33 cellular contexts compared by ENCODE assay signal in genomic region chr4:71449878-71450277, GRCh38.
"Had no signal": no experiment of that assay in that cellular context is flagged by ENCODE, and none has a peak within 500 bp of the region (broad histone marks: within the 10 kb centered on the region; RNA-seq: fewer than 3 reads in every experiment).

No MANE protein-coding gene starts in this region.

- FAIRE-seq: colon had no signal

- ATAC-seq: activated CD4-positive, alpha-beta T cell treated with anti-CD3 and anti-CD28 coated beads for 36 hours; activated CD8-positive, alpha-beta memory T cell treated with anti-CD3 and anti-CD28 coated beads, Interleukin-2, amount 10 ng/mL, durations not matched to agents 7 days and 5 days; activated CD8-positive, alpha-beta T cell treated with anti-CD3 and anti-CD28 coated beads, Interleukin-2, amount 10 ng/mL, durations not matched to agents 7 days and 5 days; activated naive CD8-positive, alpha-beta T cell treated with anti-CD3 and anti-CD28 coated beads, Interleukin-2, amount 50 U/mL, for 24 hours; effector memory CD8-positive, alpha-beta T cell; gastroesophageal sphincter had no signal

- H3K27ac ChIP-seq: adrenal gland, breast epithelium, cardiac muscle cell, esophagus muscularis mucosa, gastroesophageal sphincter had no signal

- H3K27me3 ChIP-seq: adrenal gland, breast epithelium, cardiac muscle cell, esophagus muscularis mucosa, gastroesophageal sphincter had no signal

- DNase-seq: activated CD4-positive, alpha-beta memory T cell treated with anti-CD3 and anti-CD28 coated beads for 36 hours; activated CD4-positive, alpha-beta T cell treated with anti-CD3 and anti-CD28 coated beads for 36 hours; activated CD4-positive, alpha-beta T cell treated with anti-CD3 and anti-CD28 coated beads, Interleukin-2, amount 10 ng/mL, durations not matched to agents 24 days and 14 days; activated CD4-positive, CD25-positive, alpha-beta regulatory T cell; activated CD4-positive, CD25-positive, alpha-beta regulatory T cell treated with anti-CD3 and anti-CD28 coated beads, Interleukin-2, amount 50 U/mL, for 72 hours; activated CD8-positive, alpha-beta memory T cell treated with anti-CD3 and anti-CD28 coated beads, Interleukin-2, amount 10 ng/mL, durations not matched to agents 7 days and 5 days; activated CD8-positive, alpha-beta memory T cell treated with anti-CD3 and anti-CD28 coated beads, Interleukin-2, amount 50 U/mL, for 4 hours; activated CD8-positive, alpha-beta T cell treated with anti-CD3 and anti-CD28 coated beads, Interleukin-2, amount 10 ng/mL, durations not matched to agents 7 days and 5 days; activated effector memory CD4-positive, alpha-beta T cell treated with anti-CD3 and anti-CD28 coated beads, Interleukin-2, amount 50 U/mL, for 16 hours; activated naive CD4-positive, alpha-beta T cell treated with anti-CD3 and anti-CD28 coated beads for 36 hours; activated naive CD8-positive, alpha-beta T cell treated with anti-CD3 and anti-CD28 coated beads for 36 hours; activated naive CD8-positive, alpha-beta T cell treated with anti-CD3 and anti-CD28 coated beads, Interleukin-2, amount 50 U/mL, for 24 hours; activated T-cell treated with anti-CD3 and anti-CD28 coated beads, Interleukin-2, amount 50 U/mL, for 1 hour; activated T-cell treated with anti-CD3 and anti-CD28 coated beads, Interleukin-2, amount 50 U/mL, for 48 hours; adrenal gland; amygdala; aorta; cortex of kidney; dermis blood vessel endothelial cell; effector CD4-positive, alpha-beta T cell; effector memory CD8-positive, alpha-beta T cell; erythroblast; foreskin melanocyte; T-helper 2 cell had no signal

- H3K36me3 ChIP-seq: adrenal gland, breast epithelium, cardiac muscle cell, esophagus muscularis mucosa, gastroesophageal sphincter had no signal

- H3K27ac Mint-ChIP-seq: activated CD4-positive, alpha-beta memory T cell treated with anti-CD3 and anti-CD28 coated beads for 36 hours; activated CD4-positive, alpha-beta T cell treated with anti-CD3 and anti-CD28 coated beads for 36 hours; activated CD4-positive, alpha-beta T cell treated with anti-CD3 and anti-CD28 coated beads, Interleukin-2, amount 10 ng/mL, durations not matched to agents 24 days and 14 days; activated CD8-positive, alpha-beta memory T cell treated with anti-CD3 and anti-CD28 coated beads, Interleukin-2, amount 10 ng/mL, durations not matched to agents 7 days and 5 days; activated CD8-positive, alpha-beta T cell treated with anti-CD3 and anti-CD28 coated beads, Interleukin-2, amount 10 ng/mL, durations not matched to agents 7 days and 5 days; activated naive CD4-positive, alpha-beta T cell treated with anti-CD3 and anti-CD28 coated beads for 36 hours; activated naive CD4-positive, alpha-beta T cell treated with anti-CD3 and anti-CD28 coated beads, Interleukin-2, amount 50 U/mL, for 24 hours; activated naive CD8-positive, alpha-beta T cell treated with anti-CD3 and anti-CD28 coated beads for 36 hours; activated naive CD8-positive, alpha-beta T cell treated with anti-CD3 and anti-CD28 coated beads, Interleukin-2, amount 50 U/mL, for 24 hours; activated T-helper 1 cell treated with anti-CD3 and anti-CD28 coated beads, Interleukin-12 subunit alpha, Interleukin-12 subunit beta, Interleukin-2, Interleukin-4 antibody, amounts not matched to agents 30 ng/mL and 10 ng/mL and 1 ng/mL, durations not matched to agents 14 hours and 24 hours and 36 hours; activated T-helper 2 cell treated with anti-CD3 and anti-CD28 coated beads, Interferon-gamma antibody, Interleukin-2, Interleukin-4, amounts not matched to agents 10 μg/mL and 5 μg/mL and 100 μg/mL, durations not matched to agents 14 hours and 24 hours and 36 hours; effector memory CD8-positive, alpha-beta T cell had no signal

- H3K27me3 Mint-ChIP-seq: activated CD4-positive, alpha-beta T cell treated with anti-CD3 and anti-CD28 coated beads, Interleukin-2, amount 10 ng/mL, durations not matched to agents 24 days and 14 days; activated CD8-positive, alpha-beta memory T cell treated with anti-CD3 and anti-CD28 coated beads, Interleukin-2, amount 10 ng/mL, durations not matched to agents 7 days and 5 days; brain; effector memory CD8-positive, alpha-beta T cell had no signal

- H3K36me3 Mint-ChIP-seq: activated CD4-positive, alpha-beta memory T cell treated with anti-CD3 and anti-CD28 coated beads for 36 hours; activated CD8-positive, alpha-beta memory T cell treated with anti-CD3 and anti-CD28 coated beads, Interleukin-2, amount 10 ng/mL, durations not matched to agents 7 days and 5 days; activated naive CD4-positive, alpha-beta T cell treated with anti-CD3 and anti-CD28 coated beads, Interleukin-2, amount 50 U/mL, for 24 hours; activated naive CD8-positive, alpha-beta T cell treated with anti-CD3 and anti-CD28 coated beads for 36 hours had no signal

- H3K4me1 ChIP-seq: adrenal gland, breast epithelium, gastroesophageal sphincter had no signal

- H3K4me1 Mint-ChIP-seq: activated CD4-positive, alpha-beta T cell treated with anti-CD3 and anti-CD28 coated beads for 36 hours; activated CD4-positive, alpha-beta T cell treated with anti-CD3 and anti-CD28 coated beads, Interleukin-2, amount 10 ng/mL, durations not matched to agents 24 days and 14 days; activated CD8-positive, alpha-beta memory T cell treated with anti-CD3 and anti-CD28 coated beads, Interleukin-2, amount 10 ng/mL, durations not matched to agents 7 days and 5 days; activated naive CD4-positive, alpha-beta T cell treated with anti-CD3 and anti-CD28 coated beads, Interleukin-2, amount 50 U/mL, for 24 hours; activated naive CD8-positive, alpha-beta T cell treated with anti-CD3 and anti-CD28 coated beads for 36 hours; activated naive CD8-positive, alpha-beta T cell treated with anti-CD3 and anti-CD28 coated beads, Interleukin-2, amount 50 U/mL, for 24 hours had no signal

- H3K9me3 Mint-ChIP-seq: activated CD4-positive, alpha-beta memory T cell treated with anti-CD3 and anti-CD28 coated beads for 36 hours; activated CD4-positive, alpha-beta T cell treated with anti-CD3 and anti-CD28 coated beads, Interleukin-2, amount 10 ng/mL, durations not matched to agents 24 days and 14 days; activated naive CD4-positive, alpha-beta T cell treated with anti-CD3 and anti-CD28 coated beads for 36 hours; activated naive CD4-positive, alpha-beta T cell treated with anti-CD3 and anti-CD28 coated beads, Interleukin-2, amount 50 U/mL, for 24 hours; activated naive CD8-positive, alpha-beta T cell treated with anti-CD3 and anti-CD28 coated beads for 36 hours; activated naive CD8-positive, alpha-beta T cell treated with anti-CD3 and anti-CD28 coated beads, Interleukin-2, amount 50 U/mL, for 24 hours; activated T-helper 1 cell treated with anti-CD3 and anti-CD28 coated beads, Interleukin-12 subunit alpha, Interleukin-12 subunit beta, Interleukin-2, Interleukin-4 antibody, amounts not matched to agents 30 ng/mL and 10 ng/mL and 1 ng/mL, durations not matched to agents 14 hours and 24 hours and 36 hours; activated T-helper 2 cell treated with anti-CD3 and anti-CD28 coated beads, Interferon-gamma antibody, Interleukin-2, Interleukin-4, amounts not matched to agents 10 μg/mL and 5 μg/mL and 100 μg/mL, durations not matched to agents 14 hours and 24 hours and 36 hours; brain; effector memory CD8-positive, alpha-beta T cell had no signal

- H3K4me3 ChIP-seq: adrenal gland, breast epithelium, cardiac muscle cell, esophagus muscularis mucosa, gastroesophageal sphincter had no signal

- H3K4me3 Mint-ChIP-seq: activated CD4-positive, alpha-beta memory T cell treated with anti-CD3 and anti-CD28 coated beads for 36 hours; activated CD4-positive, alpha-beta T cell treated with anti-CD3 and anti-CD28 coated beads for 36 hours; activated CD4-positive, alpha-beta T cell treated with anti-CD3 and anti-CD28 coated beads, Interleukin-2, amount 10 ng/mL, durations not matched to agents 24 days and 14 days; activated CD8-positive, alpha-beta memory T cell treated with anti-CD3 and anti-CD28 coated beads, Interleukin-2, amount 10 ng/mL, durations not matched to agents 7 days and 5 days; activated CD8-positive, alpha-beta T cell treated with anti-CD3 and anti-CD28 coated beads, Interleukin-2, amount 10 ng/mL, durations not matched to agents 7 days and 5 days; activated naive CD4-positive, alpha-beta T cell treated with anti-CD3 and anti-CD28 coated beads for 36 hours; activated naive CD4-positive, alpha-beta T cell treated with anti-CD3 and anti-CD28 coated beads, Interleukin-2, amount 50 U/mL, for 24 hours; activated naive CD8-positive, alpha-beta T cell treated with anti-CD3 and anti-CD28 coated beads for 36 hours; activated naive CD8-positive, alpha-beta T cell treated with anti-CD3 and anti-CD28 coated beads, Interleukin-2, amount 50 U/mL, for 24 hours; activated T-helper 1 cell treated with anti-CD3 and anti-CD28 coated beads, Interleukin-12 subunit alpha, Interleukin-12 subunit beta, Interleukin-2, Interleukin-4 antibody, amounts not matched to agents 30 ng/mL and 10 ng/mL and 1 ng/mL, durations not matched to agents 14 hours and 24 hours and 36 hours; brain; effector memory CD8-positive, alpha-beta T cell had no signal

- H3K9me3 ChIP-seq: adrenal gland, breast epithelium, esophagus muscularis mucosa, gastroesophageal sphincter had no signal
